10 cellular contexts compared by ENCODE assay signal in the genomic region with DNA sequence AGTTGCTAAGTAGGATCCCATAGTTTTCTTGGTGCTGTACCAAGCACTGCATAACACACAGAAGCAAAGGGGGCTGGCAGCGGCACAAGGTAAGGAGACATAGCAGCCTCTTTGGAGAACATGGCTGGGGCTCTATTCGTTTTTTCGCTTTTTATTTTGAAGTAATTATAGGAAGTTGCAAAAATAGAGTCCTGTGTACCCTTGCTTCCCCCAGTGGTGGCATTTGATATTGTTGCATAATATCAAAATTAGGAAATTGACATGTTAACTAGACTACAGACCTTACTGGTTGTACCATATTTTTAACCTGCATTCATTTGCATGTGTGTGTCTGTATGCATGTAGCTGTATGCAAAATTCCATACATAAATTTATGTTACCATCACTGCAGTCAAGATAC. TPM values are rescaled to one million over a fixed set of nuclear protein-coding genes. Genes with fewer than 3 reads are reported as not detected.
DNase-seq lines count a peak whose midpoint lies in the region; ATAC-seq and TF ChIP-seq lines count a peak whose summit lies in the region.
"Had no signal": no experiment of that assay in that cellular context is flagged by ENCODE, and none has a peak within 500 bp of the region (broad histone marks: within the 10 kb centered on the region; RNA-seq: fewer than 3 reads in every experiment).

No MANE protein-coding gene starts in this region.

- H3K9me3 Mint-ChIP-seq in naive B cell, result peaks cover 0 to 3% (median 0%) of the 10 kb centered on the region in 7 donors
- H3K9me3 Mint-ChIP-seq in activated T-cell treated with anti-CD3 and anti-CD28 coated beads, Interleukin-2, amount 50 U/mL, for 4 hours, result no peaks in the 10 kb centered on the region

- H3K36me3 ChIP-seq in WERI-Rb-1, result no peaks in the 10 kb centered on the region

- DNase-seq in GM10248 (ENCODE audit: extremely low spot score) (no peak), naive B cell (no peak), WERI-Rb-1 (no peak)
- no peak for DNase-seq in activated effector memory CD4-positive, alpha-beta T cell treated with anti-CD3 and anti-CD28 coated beads, Interleukin-2, amount 50 U/mL, for 16 hours
- no peak for DNase-seq in activated T-cell treated with anti-CD3 and anti-CD28 coated beads, Interleukin-2, amount 50 U/mL, for 4 hours
- no peak for DNase-seq in activated naive CD4-positive, alpha-beta T cell treated with Interleukin-2 at 50 U/mL for 16 hours
- DNase-seq: activated naive CD4-positive, alpha-beta T cell treated with anti-CD3 and anti-CD28 coated beads for 36 hours; right cardiac atrium had no signal

- H3K27ac Mint-ChIP-seq in naive B cell, result no peak overlapping the region
- H3K27ac Mint-ChIP-seq: activated naive CD4-positive, alpha-beta T cell treated with anti-CD3 and anti-CD28 coated beads for 36 hours had no signal

- no peaks in the 10 kb centered on the region for H3K9me3 ChIP-seq in WERI-Rb-1 (ENCODE audit: severe bottlenecking)

- CTCF ChIA-PET in GM10248 (lab: Yijun Ruan, JAX), result no interaction called here

- no peaks in the 10 kb centered on the region for H3K27me3 ChIP-seq in WERI-Rb-1 (ENCODE audit: insufficient read depth, low read depth, severe bottlenecking)

- H3K4me3 ChIP-seq in WERI-Rb-1 (ENCODE audit: low read depth, low read length), result no peak overlapping the region

- TF ChIP-seq CTCF in GM10248 (IDR thresholded peaks at IDR 0.05; ENCODE audit: control extremely low read depth, extremely low read depth, low read depth, missing control alignments) (peak; percentile 14), VCaP (conservative IDR thresholded peaks at IDR 0.05) (peak; percentile 43), WERI-Rb-1 (IDR thresholded peaks at IDR 0.05; ENCODE audit: low read depth, low read length) (no peak)

- no peak overlapping the region for H3K4me3 Mint-ChIP-seq in naive B cell
- H3K4me3 Mint-ChIP-seq in activated T-cell treated with anti-CD3 and anti-CD28 coated beads, Interleukin-2, amount 50 U/mL, for 4 hours, result no peak overlapping the region
- H3K4me3 Mint-ChIP-seq: activated naive CD4-positive, alpha-beta T cell treated with anti-CD3 and anti-CD28 coated beads for 36 hours had no signal

- peaks cover 0 to 7% (median 2%) of the 10 kb centered on the region in 3 donors for H3K4me1 Mint-ChIP-seq in naive B cell
- peaks cover 2% of the 10 kb centered on the region for H3K4me1 Mint-ChIP-seq in activated T-cell treated with anti-CD3 and anti-CD28 coated beads, Interleukin-2, amount 50 U/mL, for 4 hours (ENCODE audit: low read depth)

- H3K27ac ChIP-seq in VCaP (no peak overlapping the region), WERI-Rb-1 (no peak overlapping the region)

- POLR2A ChIA-PET in GM10248 (lab: Yijun Ruan, JAX), result no interaction called here

- ATAC-seq in HG03175 (IDR thresholded peaks at IDR 0.05; ENCODE audit: unreplicated experiment) (peak; percentile 76), naive B cell (ENCODE audit: low read depth in 2 of 2) (peak; percentile 58 to 67)
- ATAC-seq in activated T-cell treated with anti-CD3 and anti-CD28 coated beads, Interleukin-2, amount 50 U/mL, for 4 hours, result no peak
- ATAC-seq: right cardiac atrium had no signal

- H3K36me3 Mint-ChIP-seq in naive B cell, result no peaks in the 10 kb centered on the region
- H3K36me3 Mint-ChIP-seq in activated T-cell treated with anti-CD3 and anti-CD28 coated beads, Interleukin-2, amount 50 U/mL, for 4 hours (ENCODE audit: insufficient read depth), result no peaks in the 10 kb centered on the region

- no peaks in the 10 kb centered on the region for H3K27me3 Mint-ChIP-seq in naive B cell
- no peaks in the 10 kb centered on the region for H3K27me3 Mint-ChIP-seq in activated T-cell treated with anti-CD3 and anti-CD28 coated beads, Interleukin-2, amount 50 U/mL, for 4 hours (ENCODE audit: low read depth)

RNA-seq across cellular contexts. Expression of a gene that starts 6.6 kb away (rescaled TPM):
- 10 to 100 TPM; 63.4 to 82.8 (median 70.2) TPM for polyA plus RNA-seq in naive B cell (ENCODE audit: low read depth in 6 of 6)
- total RNA-seq in activated T-cell treated with anti-CD3 and anti-CD28 coated beads, Interleukin-2, amount 50 U/mL, for 4 hours, result 100 to 1,000 TPM; 135 to 158 (median 138) TPM

Comparison
In these comparisons a context has a peak if more than half of its experiments do, and no peak if none do; other contexts are left out.
1. ATAC-seq: peak in HG03175 (single experiment) and naive B cell (2 of 2); none in activated T-cell treated with anti-CD3 and anti-CD28 coated beads, Interleukin-2, amount 50 U/mL, for 4 hours (0 of 2).